ENCODE assay signal across 18 cellular contexts in genomic region chr15:53535886-53536285, GRCh38.
"Had no signal": no experiment of that assay in that cellular context is flagged by ENCODE, and none has a peak within 500 bp of the region (broad histone marks: within the 10 kb centered on the region; RNA-seq: fewer than 3 reads in every experiment).

No MANE protein-coding gene starts in this region.

- DNase-seq: activated CD8-positive, alpha-beta memory T cell treated with anti-CD3 and anti-CD28 coated beads for 24 hours; activated CD8-positive, alpha-beta memory T cell treated with anti-CD3 and anti-CD28 coated beads, Interleukin-2, amount 50 U/mL, for 48 hours; activated gamma-delta T cell; activated T-cell treated with anti-CD3 and anti-CD28 coated beads, Interleukin-2, amount 50 U/mL, for 48 hours; body of pancreas; foreskin fibroblast; hypothalamus; islet precursor cell; lower lobe of right lung; natural killer cell; nucleus accumbens; stimulated activated CD8-positive, alpha-beta memory T cell treated with anti-CD3 and anti-CD28 coated beads, Interleukin-4, amount 100 ng/mL, for 48 hours; stimulated activated naive CD4-positive, alpha-beta T cell treated with Interleukin-2 at 50 U/mL for 16 hours; T1000 had no signal

- H3K27me3 ChIP-seq: body of pancreas, tibial nerve had no signal

- H3K4me1 ChIP-seq: body of pancreas, lower lobe of right lung, tibial nerve had no signal

- H3K9me3 ChIP-seq: body of pancreas, lower lobe of right lung, tibial nerve had no signal

- H3K27ac ChIP-seq: body of pancreas, lower lobe of right lung had no signal

- H3K4me3 Mint-ChIP-seq: activated naive CD4-positive, alpha-beta T cell treated with anti-CD3 and anti-CD28 coated beads, Interleukin-2, amount 50 U/mL, for 24 hours; natural killer cell had no signal

- H3K4me3 ChIP-seq: body of pancreas, lower lobe of right lung, tibial nerve had no signal

- H3K27me3 Mint-ChIP-seq: activated naive CD4-positive, alpha-beta T cell treated with anti-CD3 and anti-CD28 coated beads, Interleukin-2, amount 50 U/mL, for 24 hours had no signal

- H3K36me3 ChIP-seq: lower lobe of right lung, tibial nerve had no signal

- H3K27ac Mint-ChIP-seq: activated naive CD4-positive, alpha-beta T cell treated with anti-CD3 and anti-CD28 coated beads, Interleukin-2, amount 50 U/mL, for 24 hours; natural killer cell had no signal

- FAIRE-seq: urothelium cell line had no signal

- H3K36me3 Mint-ChIP-seq: activated naive CD4-positive, alpha-beta T cell treated with anti-CD3 and anti-CD28 coated beads, Interleukin-2, amount 50 U/mL, for 24 hours had no signal

- ATAC-seq: activated CD4-positive, CD25-positive, alpha-beta regulatory T cell treated with anti-CD3 and anti-CD28 coated beads, Interleukin-2, amount 50 U/mL, for 24 hours; body of pancreas; lower lobe of right lung; natural killer cell had no signal

- H3K4me1 Mint-ChIP-seq: activated naive CD4-positive, alpha-beta T cell treated with anti-CD3 and anti-CD28 coated beads, Interleukin-2, amount 50 U/mL, for 24 hours; natural killer cell had no signal
